ENCODE assay signal across 27 cellular contexts in genomic region chr7:124758327-124758726, GRCh38. TPM values are rescaled to one million over a fixed set of nuclear protein-coding genes. Genes with fewer than 3 reads are reported as not detected.
"Had no signal": no experiment of that assay in that cellular context is flagged by ENCODE, and none has a peak within 500 bp of the region (broad histone marks: within the 10 kb centered on the region; RNA-seq: fewer than 3 reads in every experiment).

No MANE protein-coding gene starts in this region.

- H3K9me3 Mint-ChIP-seq: activated CD4-positive, alpha-beta memory T cell treated with anti-CD3 and anti-CD28 coated beads, Interleukin-2, amount 10 ng/mL, durations not matched to agents 7 days and 5 days; activated CD4-positive, alpha-beta T cell treated with anti-CD3 and anti-CD28 coated beads, Interleukin-2, amount 10 ng/mL, durations not matched to agents 24 days and 14 days; activated T-cell treated with anti-CD3 and anti-CD28 coated beads, Interleukin-2, amount 50 U/mL, for 24 hours; memory B cell had no signal

- H2AFZ ChIP-seq: neural progenitor cell had no signal

- ATAC-seq: activated CD4-positive, CD25-positive, alpha-beta regulatory T cell treated with anti-CD3 and anti-CD28 coated beads, Interleukin-2, amount 50 U/mL, for 24 hours; naive thymus-derived CD8-positive, alpha-beta T cell; right cardiac atrium had no signal

- H3K4me1 Mint-ChIP-seq: activated CD4-positive, alpha-beta memory T cell treated with anti-CD3 and anti-CD28 coated beads, Interleukin-2, amount 10 ng/mL, durations not matched to agents 7 days and 5 days; activated CD4-positive, alpha-beta T cell treated with anti-CD3 and anti-CD28 coated beads, Interleukin-2, amount 10 ng/mL, durations not matched to agents 24 days and 14 days; memory B cell; neural progenitor cell had no signal

- H3K4me2 ChIP-seq: neural progenitor cell had no signal

- H3K36me3 Mint-ChIP-seq: memory B cell had no signal

- H3K27ac Mint-ChIP-seq: activated CD4-positive, alpha-beta memory T cell treated with anti-CD3 and anti-CD28 coated beads, Interleukin-2, amount 10 ng/mL, durations not matched to agents 7 days and 5 days; activated CD4-positive, alpha-beta T cell treated with anti-CD3 and anti-CD28 coated beads, Interleukin-2, amount 10 ng/mL, durations not matched to agents 24 days and 14 days; activated T-cell treated with anti-CD3 and anti-CD28 coated beads, Interleukin-2, amount 50 U/mL, for 24 hours; immature natural killer cell; memory B cell; naive thymus-derived CD8-positive, alpha-beta T cell; neural progenitor cell had no signal

- H3K9me3 ChIP-seq: esophagus squamous epithelium, thoracic aorta had no signal

- DNase-seq: activated CD4-positive, alpha-beta memory T cell treated with anti-CD3 and anti-CD28 coated beads, Interleukin-2, amount 10 ng/mL, durations not matched to agents 7 days and 5 days; activated CD4-positive, alpha-beta T cell treated with anti-CD3 and anti-CD28 coated beads, Interleukin-2, amount 10 ng/mL, durations not matched to agents 24 days and 14 days; activated CD8-positive, alpha-beta memory T cell treated with anti-CD3 and anti-CD28 coated beads, Interleukin-2, amount 50 U/mL, for 48 hours; activated gamma-delta T cell; activated naive CD4-positive, alpha-beta T cell treated with anti-CD3 and anti-CD28 coated beads, Interleukin-2, amount 50 U/mL, for 16 hours; activated T-cell treated with anti-CD3 and anti-CD28 coated beads, Interleukin-2, amount 50 U/mL, for 24 hours; amniotic stem cell; caudate nucleus; effector CD4-positive, alpha-beta T cell; esophagus squamous epithelium; glutamatergic neuron; immature natural killer cell; naive thymus-derived CD8-positive, alpha-beta T cell; occipital lobe; posterior cingulate gyrus; right cardiac atrium; stimulated activated CD4-positive, alpha-beta T cell treated with anti-CD3 and anti-CD28 coated beads, Interleukin-15, amount 100 ng/mL, for 24 hours; stimulated activated naive CD4-positive, alpha-beta T cell; T-helper 1 cell; T-helper 9 cell; trophoblast cell; WERI-Rb-1 had no signal

- H3K4me3 ChIP-seq: esophagus squamous epithelium, neural progenitor cell, thoracic aorta had no signal

- H3K36me3 ChIP-seq: neural progenitor cell, thoracic aorta, WERI-Rb-1 had no signal

- H3K27ac ChIP-seq: epithelial cell of prostate, esophagus squamous epithelium, neural progenitor cell, thoracic aorta, WERI-Rb-1 had no signal

- H3K4me1 ChIP-seq: esophagus squamous epithelium, neural progenitor cell had no signal

- H3K4me3 Mint-ChIP-seq: activated CD4-positive, alpha-beta memory T cell treated with anti-CD3 and anti-CD28 coated beads, Interleukin-2, amount 10 ng/mL, durations not matched to agents 7 days and 5 days; activated CD4-positive, alpha-beta T cell treated with anti-CD3 and anti-CD28 coated beads, Interleukin-2, amount 10 ng/mL, durations not matched to agents 24 days and 14 days; activated T-cell treated with anti-CD3 and anti-CD28 coated beads, Interleukin-2, amount 50 U/mL, for 24 hours; immature natural killer cell; memory B cell; naive thymus-derived CD8-positive, alpha-beta T cell; neural progenitor cell had no signal

RNA-seq across cellular contexts. Expression of gene GPR37, which starts 7.3 kb away (rescaled TPM):
- total RNA-seq: activated CD4-positive, alpha-beta memory T cell treated with anti-CD3 and anti-CD28 coated beads, Interleukin-2, amount 10 ng/mL, durations not matched to agents 7 days and 5 days; activated CD4-positive, alpha-beta T cell treated with anti-CD3 and anti-CD28 coated beads, Interleukin-2, amount 10 ng/mL, durations not matched to agents 24 days and 14 days; naive thymus-derived CD8-positive, alpha-beta T cell had no signal
- polyA plus RNA-seq: immature natural killer cell; naive thymus-derived CD8-positive, alpha-beta T cell had no signal
